8 cellular contexts compared by ENCODE assay signal in the genomic region with DNA sequence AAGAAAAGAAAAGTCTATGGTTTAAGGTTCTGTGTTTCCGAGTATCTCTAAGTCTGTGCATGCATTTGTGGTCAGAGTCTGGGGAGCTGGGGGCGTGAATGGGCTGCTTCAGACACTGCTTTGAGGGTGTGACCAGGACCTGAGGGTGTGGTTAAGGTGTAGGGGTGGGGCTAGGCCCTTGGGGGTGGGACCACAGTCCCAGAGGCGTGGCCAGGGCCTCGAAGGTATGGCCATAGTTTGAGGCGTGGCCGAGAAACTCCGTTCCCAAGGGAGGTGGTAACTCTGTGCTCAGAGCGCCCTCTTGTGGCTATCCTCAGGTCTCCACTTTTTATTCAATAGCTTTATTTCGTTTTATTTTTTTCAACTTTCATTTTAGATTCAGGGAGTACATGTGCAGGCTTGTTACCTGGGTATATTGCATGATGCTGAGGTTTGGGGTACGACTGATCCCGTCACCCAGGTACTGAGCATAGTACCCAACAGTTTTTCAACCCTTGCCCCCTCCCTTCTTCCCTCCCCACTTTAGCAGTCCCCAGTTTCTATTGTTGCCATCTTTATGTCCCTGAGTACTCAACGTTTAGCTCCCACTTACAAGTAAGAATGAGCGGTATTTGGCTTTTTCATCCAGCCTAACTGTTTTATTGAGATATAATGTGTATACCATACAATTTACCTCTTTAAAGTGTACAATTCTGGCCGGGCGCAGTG. TPM values are rescaled to one million over a fixed set of nuclear protein-coding genes. Genes with fewer than 3 reads are reported as not detected.
DNase-seq lines count a peak whose midpoint lies in the region; ATAC-seq and TF ChIP-seq lines count a peak whose summit lies in the region.

No MANE protein-coding gene starts in this region.

- no peaks in the 10 kb centered on the region for H4K20me1 ChIP-seq in mammary epithelial cell (ENCODE audit: insufficient read depth, low read length)

- TF ChIP-seq CTCF in AG10803 (conservative IDR thresholded peaks at IDR 0.05; ENCODE audit: low read length), result peak; percentile 80
- peak; percentile 62 for TF ChIP-seq CTCF in WI38 (IDR thresholded peaks at IDR 0.05; ENCODE audit: low read depth, low read length)
- TF ChIP-seq CTCF in mammary epithelial cell (conservative IDR thresholded peaks at IDR 0.05 in 1 of 2, IDR thresholded peaks at IDR 0.05 in 1 of 2; ENCODE audit: extremely low read depth in 1 of 2, insufficient read depth in 1 of 2, low read depth in 1 of 2, low read length in 2 of 2), result peak; percentile 57 to 75

- H3K27ac ChIP-seq in mammary epithelial cell (ENCODE audit: insufficient read depth, low read depth, low read length), result peak overlapping the region; percentile 73

- intact Hi-C loops in mammary epithelial cell (cut with micrococcal nuclease), result loop anchor here (1.0 to 10.0 kb wide), 10 partner anchors 22 to 258 kb away; partner anchors contain the start of genes BCL3, CLPTM1, PVR and TOMM40

- H2AFZ ChIP-seq in mammary epithelial cell (ENCODE audit: low read depth, low read length), result peak overlapping the region; percentile 84

- ATAC-seq in GM19035 (IDR thresholded peaks at IDR 0.05; ENCODE audit: unreplicated experiment), result peak; percentile 97
- ATAC-seq in HG03196 (IDR thresholded peaks at IDR 0.05; ENCODE audit: unreplicated experiment), result peak; percentile 94

- in situ Hi-C loops in mammary epithelial cell (cut with MboI; ENCODE audit: low sequenced_read_pairs in 2 of 2), result loop anchor here (5.0 to 25.0 kb wide), 2 partner anchors 48 to 183 kb away; no protein-coding TSS in a partner anchor

- dilution Hi-C loops in mammary epithelial cell (cut with HindIII; ENCODE audit: low sequenced_read_pairs), result no loop called here

- DNase-seq in AG10803 (ENCODE audit: low read depth) (peak; percentile 85), NCI-H226 (peak; percentile 83), mammary epithelial cell (peak; percentile 97), islet precursor cell (peak; percentile 96)
- peak; percentile 95 to 98 for DNase-seq in stimulated activated CD4-positive, alpha-beta T cell treated with anti-CD3 and anti-CD28 coated beads, Interleukin-1b, Interleukin-23, amount 100 ng/mL, for 1 hour (ENCODE audit: low read depth in 2 of 2)

- peaks cover 2% of the 10 kb centered on the region for H3K9me3 ChIP-seq in mammary epithelial cell (replicated peaks; ENCODE audit: insufficient read depth, low read length)

- H3K4me3 ChIP-seq in AG10803 (ENCODE audit: low read length) (no peak overlapping the region), WI38 (ENCODE audit: low read depth, low read length) (no peak overlapping the region), mammary epithelial cell (replicated peaks in 1 of 3; ENCODE audit: insufficient read depth in 1 of 3, low read depth in 2 of 3, low read length in 3 of 3) (no peak overlapping the region)

- peak overlapping the region; percentile 55 for H3K4me2 ChIP-seq in mammary epithelial cell (ENCODE audit: insufficient read depth, low read depth, low read length)

- no peaks in the 10 kb centered on the region for H3K79me2 ChIP-seq in mammary epithelial cell (ENCODE audit: insufficient read depth, low read length)

- peak overlapping the region; percentile 53 for H3K9ac ChIP-seq in mammary epithelial cell (ENCODE audit: insufficient read depth, low read length)

- CTCF ChIA-PET in mammary epithelial cell (lab: Charles Lee; ENCODE audit: low non-redundant PET), result interaction anchor here (0.6 to 1.5 kb wide), 10 partner anchors 13 to 182 kb away, joined by 3 to 61 read pairs (median 6); no protein-coding TSS in a partner anchor

- no TSS peak for BruUV-seq in mammary epithelial cell (replicated peaks; lab: Mats Ljungman, UMichigan)

- WGBS in mammary epithelial cell (ENCODE audit: low coverage, missing lambda C conversion rate), result 18% methylated on average over 9 of the region's 15 CpGs

- H3K36me3 ChIP-seq in mammary epithelial cell (ENCODE audit: insufficient read depth, low read length), result no peaks in the 10 kb centered on the region

- H3K4me1 ChIP-seq in mammary epithelial cell (ENCODE audit: insufficient read depth, low read length), result peaks cover 31% of the 10 kb centered on the region

- no peaks in the 10 kb centered on the region for H3K27me3 ChIP-seq in mammary epithelial cell (ENCODE audit: insufficient read depth, low read length)

RNA-seq across cellular contexts. Expression of gene CBLC, which starts 7.0 kb away (rescaled TPM):
- 10 to 100 TPM; 51.2 to 76.7 TPM for total RNA-seq in mammary epithelial cell
- polyA plus RNA-seq in mammary epithelial cell, result 39.4 TPM
- polyA minus RNA-seq in mammary epithelial cell, result 48.2 TPM

RNA-seq across cellular contexts. Expression of gene BCL3, which starts 22.2 kb away (rescaled TPM):
- 10 to 100 TPM in 1 of 2 donors, 1 to 10 TPM in 1; 3.7 to 23.4 TPM for total RNA-seq in mammary epithelial cell
- polyA plus RNA-seq in mammary epithelial cell, result 4.1 TPM
- 12.2 TPM for polyA minus RNA-seq in mammary epithelial cell

RNA-seq across cellular contexts. Expression of gene BCAM, which starts 38.2 kb away (rescaled TPM):
- total RNA-seq in mammary epithelial cell, result 100 to 1,000 TPM; 114 to 120 TPM
- 45.1 TPM for polyA plus RNA-seq in mammary epithelial cell
- polyA minus RNA-seq in mammary epithelial cell, result 51.0 TPM
